2 cellular contexts compared by ENCODE assay signal in genomic region chr1:7712731-7713323, GRCh38.
TF ChIP-seq lines count a peak whose summit lies in the region.

No MANE protein-coding gene starts in this region.

TF ChIP-seq in HEK293, 187 proteins besides CTCF, POLR2A, EP300 and RAD21:
- TF ChIP-seq ZIC2 (tag by site-specific recombination; IDR thresholded peaks at IDR 0.05): no peak
- TF ChIP-seq, protein P1, sequence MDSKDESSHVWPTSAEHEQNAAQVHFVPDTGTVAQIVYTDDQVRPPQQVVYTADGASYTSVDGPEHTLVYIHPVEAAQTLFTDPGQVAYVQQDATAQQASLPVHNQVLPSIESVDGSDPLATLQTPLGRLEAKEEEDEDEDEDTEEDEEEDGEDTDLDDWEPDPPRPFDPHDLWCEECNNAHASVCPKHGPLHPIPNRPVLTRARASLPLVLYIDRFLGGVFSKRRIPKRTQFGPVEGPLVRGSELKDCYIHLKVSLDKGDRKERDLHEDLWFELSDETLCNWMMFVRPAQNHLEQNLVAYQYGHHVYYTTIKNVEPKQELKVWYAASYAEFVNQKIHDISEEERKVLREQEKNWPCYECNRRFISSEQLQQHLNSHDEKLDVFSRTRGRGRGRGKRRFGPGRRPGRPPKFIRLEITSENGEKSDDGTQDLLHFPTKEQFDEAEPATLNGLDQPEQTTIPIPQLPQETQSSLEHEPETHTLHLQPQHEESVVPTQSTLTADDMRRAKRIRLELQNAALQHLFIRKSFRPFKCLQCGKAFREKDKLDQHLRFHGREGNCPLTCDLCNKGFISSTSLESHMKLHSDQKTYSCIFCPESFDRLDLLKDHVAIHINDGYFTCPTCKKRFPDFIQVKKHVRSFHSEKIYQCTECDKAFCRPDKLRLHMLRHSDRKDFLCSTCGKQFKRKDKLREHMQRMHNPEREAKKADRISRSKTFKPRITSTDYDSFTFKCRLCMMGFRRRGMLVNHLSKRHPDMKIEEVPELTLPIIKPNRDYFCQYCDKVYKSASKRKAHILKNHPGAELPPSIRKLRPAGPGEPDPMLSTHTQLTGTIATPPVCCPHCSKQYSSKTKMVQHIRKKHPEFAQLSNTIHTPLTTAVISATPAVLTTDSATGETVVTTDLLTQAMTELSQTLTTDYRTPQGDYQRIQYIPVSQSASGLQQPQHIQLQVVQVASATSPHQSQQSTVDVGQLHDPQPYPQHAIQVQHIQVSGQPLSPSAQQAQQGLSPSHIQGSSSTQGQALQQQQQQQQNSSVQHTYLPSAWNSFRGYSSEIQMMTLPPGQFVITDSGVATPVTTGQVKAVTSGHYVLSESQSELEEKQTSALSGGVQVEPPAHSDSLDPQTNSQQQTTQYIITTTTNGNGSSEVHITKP (tag by site-specific recombination; IDR thresholded peaks at IDR 0.05): peak; percentile 81

TF ChIP-seq in K562, 482 proteins besides CTCF, POLR2A, EP300 and RAD21:
- TF ChIP-seq ETV6 (IDR thresholded peaks at IDR 0.05; ENCODE audit: borderline replicate concordance in 1 of 2, low read depth in 2 of 2, low read length in 1 of 2): no peak
- TF ChIP-seq ETV6 (CRISPR knock-in tag; IDR thresholded peaks at IDR 0.05; ENCODE audit: borderline replicate concordance): no peak
- no peak for TF ChIP-seq FOXA1 (IDR thresholded peaks at IDR 0.05; ENCODE audit: borderline replicate concordance)
- TF ChIP-seq ZNF431 (CRISPR knock-in tag; IDR thresholded peaks at IDR 0.05): peak; percentile 92
- TF ChIP-seq, protein P1 (IDR thresholded peaks at IDR 0.05; ENCODE audit: partially characterized antibody): peak; percentile 59
- TF ChIP-seq FIP1L1 (IDR thresholded peaks at IDR 0.05; ENCODE audit: low read depth, low read length, poor library complexity, severe bottlenecking): no peak
- peak; percentile 33 for TF ChIP-seq ZFP36 (IDR thresholded peaks at IDR 0.05; ENCODE audit: low read depth, low read length, partially characterized antibody)
TF ChIP-seq in K562: peak in this region for 3.
